Comparison of ENCODE assay signal across 19 cellular contexts in genomic region chr10:3748484-3748883, GRCh38. TPM values are rescaled to one million over a fixed set of nuclear protein-coding genes. Genes with fewer than 3 reads are reported as not detected.
DNase-seq lines count a peak whose midpoint lies in the region; ATAC-seq and TF ChIP-seq lines count a peak whose summit lies in the region.
"Had no signal": no experiment of that assay in that cellular context is flagged by ENCODE, and none has a peak within 500 bp of the region (broad histone marks: within the 10 kb centered on the region; RNA-seq: fewer than 3 reads in every experiment).

No MANE protein-coding gene starts in this region.

- H3K4me1 Mint-ChIP-seq in osteocyte (ENCODE audit: unreplicated experiment): peaks cover 19% of the 10 kb centered on the region

- H3K27ac Mint-ChIP-seq in osteocyte (ENCODE audit: unreplicated experiment): peak overlapping the region; percentile 35
- H3K27ac Mint-ChIP-seq: CD8-positive, alpha-beta T cell; IgD-negative memory B cell; T-cell had no signal

- TF ChIP-seq POLR2A in uterus (IDR thresholded peaks at IDR 0.05): no peak
- TF ChIP-seq POLR2A in spleen (IDR thresholded peaks at IDR 0.05): no peak

- no peaks in the 10 kb centered on the region for H3K27me3 Mint-ChIP-seq in osteocyte (ENCODE audit: unreplicated experiment)
- H3K27me3 Mint-ChIP-seq: IgD-negative memory B cell, T-cell had no signal

- no peaks in the 10 kb centered on the region for H3K9me3 Mint-ChIP-seq in osteocyte (ENCODE audit: unreplicated experiment)
- H3K9me3 Mint-ChIP-seq: CD8-positive, alpha-beta T cell; T-cell had no signal

- 75 to 91% (median 83%) methylated on average over 7 of the region's 7 CpGs for WGBS in spleen, 5 donors

- H3K4me1 ChIP-seq in right atrium auricular region: peaks cover 0 to 41% of the 10 kb centered on the region in 2 donors
- H3K4me1 ChIP-seq in uterus: peaks cover 7 to 10% of the 10 kb centered on the region in 2 donors
- peaks cover 7 to 33% (median 12%) of the 10 kb centered on the region in 6 donors for H3K4me1 ChIP-seq in spleen
- H3K4me1 ChIP-seq: colonic mucosa, prostate gland had no signal

- H3K36me3 ChIP-seq in right atrium auricular region (no peaks in the 10 kb centered on the region), uterus (no peaks in the 10 kb centered on the region), spleen (no peaks in the 10 kb centered on the region)
- H3K36me3 ChIP-seq: colonic mucosa, prostate gland, suprapubic skin had no signal

- peak overlapping the region; percentile 79 to 90 for H3K27ac ChIP-seq in right atrium auricular region
- H3K27ac ChIP-seq in uterus: peak overlapping the region; percentile 74 to 87
- H3K27ac ChIP-seq in spleen: no peak overlapping the region
- H3K27ac ChIP-seq: colonic mucosa, HL-60 had no signal

- DNase-seq in right atrium auricular region (ENCODE audit: low spot score): no peak
- DNase-seq in left cardiac atrium: no peak
- DNase-seq in dermis blood vessel endothelial cell: peak; percentile 25
- peak; percentile 34 for DNase-seq in osteocyte (ENCODE audit: extremely low spot score, unreplicated experiment)
- no peak for DNase-seq in uterus
- DNase-seq in GM19238 (ENCODE audit: insufficient read length, low spot score): no peak
- DNase-seq in NCI-H2029 (lab: John Stamatoyannopoulos, UW): no peak
- no peak for DNase-seq in spleen
- DNase-seq: activated CD4-positive, alpha-beta T cell treated with anti-CD3 and anti-CD28 coated beads for 48 hours; activated naive CD4-positive, alpha-beta T cell; colonic mucosa; MM.1S; NCI-H187; T-cell had no signal

- H3K27me3 ChIP-seq in right atrium auricular region: no peaks in the 10 kb centered on the region
- no peaks in the 10 kb centered on the region for H3K27me3 ChIP-seq in uterus
- no peaks in the 10 kb centered on the region for H3K27me3 ChIP-seq in spleen (replicated peaks in 1 of 7)
- H3K27me3 ChIP-seq: colonic mucosa, suprapubic skin had no signal

- H3K4me3 ChIP-seq in right atrium auricular region: no peak overlapping the region
- no peak overlapping the region for H3K4me3 ChIP-seq in uterus
- no peak overlapping the region for H3K4me3 ChIP-seq in spleen
- H3K4me3 ChIP-seq: colonic mucosa, prostate gland, suprapubic skin had no signal

- no peaks in the 10 kb centered on the region for H3K36me3 Mint-ChIP-seq in osteocyte (ENCODE audit: unreplicated experiment)
- H3K36me3 Mint-ChIP-seq: CD8-positive, alpha-beta T cell; IgD-negative memory B cell; T-cell had no signal

- intact Hi-C loops in left cardiac atrium (cut with DNase I) (no loop called here), uterus (cut with DNase I; ENCODE audit: low total_unique reads) (no loop called here), spleen (cut with DNase I; ENCODE audit: low total_unique reads) (no loop called here)

- TF ChIP-seq CTCF in right atrium auricular region (IDR thresholded peaks at IDR 0.05) (no peak), osteocyte (IDR thresholded peaks at IDR 0.05) (no peak), uterus (IDR thresholded peaks at IDR 0.05) (no peak), spleen (IDR thresholded peaks at IDR 0.05 in 8 of 11, conservative IDR thresholded peaks at IDR 0.05 in 3 of 11) (no peak)

- ATAC-seq in left cardiac atrium: no peak
- ATAC-seq: CD8-positive, alpha-beta T cell; T-cell had no signal

- no peak overlapping the region for H3K4me3 Mint-ChIP-seq in osteocyte (ENCODE audit: unreplicated experiment)
- H3K4me3 Mint-ChIP-seq: CD8-positive, alpha-beta T cell; IgD-negative memory B cell; T-cell had no signal

- H3K9me3 ChIP-seq in right atrium auricular region: no peaks in the 10 kb centered on the region
- no peaks in the 10 kb centered on the region for H3K9me3 ChIP-seq in uterus
- H3K9me3 ChIP-seq in spleen: no peaks in the 10 kb centered on the region
- H3K9me3 ChIP-seq: colonic mucosa, prostate gland, suprapubic skin had no signal

RNA-seq across cellular contexts. Expression of gene KLF6, which starts 36.5 kb away (rescaled TPM):
- total RNA-seq in right atrium auricular region (10 to 100 TPM; 29.1 to 44.7 TPM), left cardiac atrium (10 to 100 TPM; 76.3 to 78.7 TPM), dermis blood vessel endothelial cell (101 and 205 TPM in 2 replicates), osteocyte (263 and 341 TPM in 2 replicates), uterus (100 to 1,000 TPM in 2 of 4 donors, 10 to 100 TPM in 2; 47.9 to 128 (median 87.4) TPM), spleen (100 to 1,000 TPM in 5 of 7 donors, 10 to 100 TPM in 2; 65.0 to 211 (median 135) TPM)
- 10 to 100 TPM; 18.8 to 26.6 (median 19.6) TPM for polyA plus RNA-seq in spleen

Comparison
In these comparisons a context has a peak if more than half of its experiments do, and no peak if none do; other contexts are left out.
1. DNase-seq: peak in dermis blood vessel endothelial cell (single experiment) and osteocyte (single experiment); none in right atrium auricular region (single experiment), left cardiac atrium (single experiment), uterus (0 of 2), GM19238 (single experiment), NCI-H2029 (single experiment) and spleen (single experiment).
2. H3K27ac ChIP-seq: peak in right atrium auricular region (2 of 2) and uterus (2 of 2); none in spleen (0 of 8).